In genomic region chr1:26993237-26994019, GRCh38 we compare ENCODE assay signal across 1 cellular context.
A peak's percentile ranks its signal among the peaks of the same experiment; 100 is the strongest.
TF ChIP-seq lines count a peak whose summit lies in the region.

TSS of gene TRNP1 (plus strand) at chr1:26993692. CDS start at chr1:26993787, 95 bp downstream.

TF ChIP-seq in HEK293, 187 proteins besides CTCF, POLR2A, EP300 and RAD21 (continued from another document):
- peak; percentile 77 for TF ChIP-seq ZBTB26 (tag by site-specific recombination; optimal IDR thresholded peaks at IDR 0.05)
- no peak for TF ChIP-seq ZNF146 (tag by site-specific recombination; IDR thresholded peaks at IDR 0.05)
- TF ChIP-seq ZBTB17 (tag by site-specific recombination; IDR thresholded peaks at IDR 0.05): 0 out of 2 replicates have a peak, but pooled peaks have one; percentile 33
- TF ChIP-seq PATZ1 (tag by site-specific recombination; IDR thresholded peaks at IDR 0.05): peak; percentile 90
- TF ChIP-seq SALL2 (tag by site-specific recombination; IDR thresholded peaks at IDR 0.05; ENCODE audit: borderline replicate concordance): no peak
- no peak for TF ChIP-seq ZNF221 (tag by site-specific recombination; IDR thresholded peaks at IDR 0.05; ENCODE audit: borderline replicate concordance)
- TF ChIP-seq ZBTB48 (tag by site-specific recombination; IDR thresholded peaks at IDR 0.05): no peak
- no peak for TF ChIP-seq ZNF626 (tag by site-specific recombination; IDR thresholded peaks at IDR 0.05)
- peak; percentile 35; the same call in 1 of the 2 replicates for TF ChIP-seq BCL11B (tag by site-specific recombination; IDR thresholded peaks at IDR 0.05; ENCODE audit: low read depth)
- no peak for TF ChIP-seq MZF1 (tag by site-specific recombination; IDR thresholded peaks at IDR 0.05; ENCODE audit: borderline replicate concordance)
- no peak for TF ChIP-seq YY1 (tag by site-specific recombination; IDR thresholded peaks at IDR 0.05)
- no peak for TF ChIP-seq ZNF654 (tag by site-specific recombination; IDR thresholded peaks at IDR 0.05; ENCODE audit: low read depth)
- TF ChIP-seq ZNF274 (IDR thresholded peaks at IDR 0.05; ENCODE audit: low read length): no peak
- no peak for TF ChIP-seq ZNF274 (tag by site-specific recombination; IDR thresholded peaks at IDR 0.05; ENCODE audit: borderline replicate concordance)
- TF ChIP-seq ZNF341 (tag by site-specific recombination; IDR thresholded peaks at IDR 0.05; ENCODE audit: low read depth): peak; percentile 99
- TF ChIP-seq ZNF140 (tag by site-specific recombination; IDR thresholded peaks at IDR 0.05): no peak
- TF ChIP-seq ZSCAN4 (tag by site-specific recombination; IDR thresholded peaks at IDR 0.05): no peak
